ENCODE assay signal across 1 cellular context in genomic region chr19:20912973-20913372, GRCh38.
TF ChIP-seq lines count a peak whose summit lies in the region.

No MANE protein-coding gene starts in this region.

TF ChIP-seq in SK-N-SH treated with all-trans-retinoic acid at 6 μM for 48 hours, 23 proteins besides CTCF, POLR2A, EP300 and RAD21 (continued from another document):
- TF ChIP-seq TSHZ2 (CRISPR knock-in tag; IDR thresholded peaks at IDR 0.05) (no peak), OSR1 (CRISPR knock-in tag; IDR thresholded peaks at IDR 0.05) (no peak), PPARA (CRISPR knock-in tag; IDR thresholded peaks at IDR 0.05; ENCODE audit: borderline replicate concordance) (no peak), ZNF8 (CRISPR knock-in tag; IDR thresholded peaks at IDR 0.05) (no peak), ISL1 (CRISPR knock-in tag; IDR thresholded peaks at IDR 0.05) (no peak), ZNF70 (CRISPR knock-in tag; IDR thresholded peaks at IDR 0.05) (no peak)
